ENCODE assay signal across 27 cellular contexts in genomic region chr5:72267685-72268084, GRCh38.
"Had no signal": no experiment of that assay in that cellular context is flagged by ENCODE, and none has a peak within 500 bp of the region (broad histone marks: within the 10 kb centered on the region; RNA-seq: fewer than 3 reads in every experiment).

No MANE protein-coding gene starts in this region.

- H3K36me3 ChIP-seq: ascending aorta, cardiac muscle cell, WERI-Rb-1 had no signal

- H3K9me3 ChIP-seq: ascending aorta had no signal

- DNase-seq: activated CD4-positive, alpha-beta T cell treated with anti-CD3 and anti-CD28 coated beads, Interleukin-2, amount 10 ng/mL, durations not matched to agents 7 days and 5 days; activated CD4-positive, alpha-beta T cell treated with anti-CD3 and anti-CD28 coated beads, Interleukin-2, amount 50 U/mL, for 48 hours; activated CD8-positive, alpha-beta T cell treated with anti-CD3 and anti-CD28 coated beads, Interleukin-2, amount 10 ng/mL, durations not matched to agents 7 days and 5 days; activated naive CD4-positive, alpha-beta T cell treated with anti-CD3 and anti-CD28 coated beads, Interleukin-2, amount 10 ng/mL, durations not matched to agents 7 days and 5 days; activated T-cell treated with anti-CD3 and anti-CD28 coated beads, Interleukin-2, amount 50 U/mL, for 24 hours; amygdala; MM.1S; MV-4-11; NCI-H1092; NCI-H1436 treated with DMSO at 0.1 percent for 48 hours; NCI-H1694 treated with DMSO at 0.1 percent for 48 hours; NCI-H2029; NCI-H2171; NCI-H510A; NCI-H526; NCI-H748 treated with DMSO at 0.1 percent for 48 hours; NK-92 treated with Interleukin-12 subunit alpha and Interleukin-12 subunit beta, amount 100 ng/mL, for 24 hours; PC-9; SIG-M5; T1000; WERI-Rb-1 had no signal

- H3K27ac ChIP-seq: ascending aorta, cardiac muscle cell, KMS-11, PC-9, RWPE1, WERI-Rb-1 had no signal

- H3K27me3 Mint-ChIP-seq: activated CD4-positive, alpha-beta T cell treated with anti-CD3 and anti-CD28 coated beads, Interleukin-2, amount 10 ng/mL, durations not matched to agents 7 days and 5 days; activated naive CD4-positive, alpha-beta T cell treated with anti-CD3 and anti-CD28 coated beads, Interleukin-2, amount 10 ng/mL, durations not matched to agents 7 days and 5 days; activated naive CD8-positive, alpha-beta T cell; activated T-cell treated with anti-CD3 and anti-CD28 coated beads, Interleukin-2, amount 50 U/mL, for 24 hours had no signal

- ATAC-seq: activated CD8-positive, alpha-beta T cell treated with anti-CD3 and anti-CD28 coated beads, Interleukin-2, amount 10 ng/mL, durations not matched to agents 7 days and 5 days; Right ventricle myocardium inferior had no signal

- H3K4me2 ChIP-seq: KMS-11, PC-9 had no signal

- H2AFZ ChIP-seq: PC-9 had no signal

- H3K9me3 Mint-ChIP-seq: activated CD4-positive, alpha-beta T cell treated with anti-CD3 and anti-CD28 coated beads, Interleukin-2, amount 10 ng/mL, durations not matched to agents 7 days and 5 days; activated naive CD4-positive, alpha-beta T cell treated with anti-CD3 and anti-CD28 coated beads, Interleukin-2, amount 10 ng/mL, durations not matched to agents 7 days and 5 days; activated T-cell treated with anti-CD3 and anti-CD28 coated beads, Interleukin-2, amount 50 U/mL, for 24 hours had no signal

- H3K4me1 Mint-ChIP-seq: activated CD4-positive, alpha-beta T cell treated with anti-CD3 and anti-CD28 coated beads, Interleukin-2, amount 10 ng/mL, durations not matched to agents 7 days and 5 days; activated naive CD4-positive, alpha-beta T cell treated with anti-CD3 and anti-CD28 coated beads, Interleukin-2, amount 10 ng/mL, durations not matched to agents 7 days and 5 days had no signal

- H3K27ac Mint-ChIP-seq: activated CD4-positive, alpha-beta T cell treated with anti-CD3 and anti-CD28 coated beads, Interleukin-2, amount 10 ng/mL, durations not matched to agents 7 days and 5 days; activated CD8-positive, alpha-beta T cell treated with anti-CD3 and anti-CD28 coated beads, Interleukin-2, amount 10 ng/mL, durations not matched to agents 7 days and 5 days; activated naive CD4-positive, alpha-beta T cell treated with anti-CD3 and anti-CD28 coated beads, Interleukin-2, amount 10 ng/mL, durations not matched to agents 7 days and 5 days; activated naive CD8-positive, alpha-beta T cell; activated T-cell treated with anti-CD3 and anti-CD28 coated beads, Interleukin-2, amount 50 U/mL, for 24 hours had no signal

- H3K9ac ChIP-seq: KMS-11 had no signal

- H3K4me3 ChIP-seq: ascending aorta, cardiac muscle cell, PC-9 had no signal

- H3K4me3 Mint-ChIP-seq: activated CD4-positive, alpha-beta T cell treated with anti-CD3 and anti-CD28 coated beads, Interleukin-2, amount 10 ng/mL, durations not matched to agents 7 days and 5 days; activated CD8-positive, alpha-beta T cell treated with anti-CD3 and anti-CD28 coated beads, Interleukin-2, amount 10 ng/mL, durations not matched to agents 7 days and 5 days; activated naive CD4-positive, alpha-beta T cell treated with anti-CD3 and anti-CD28 coated beads, Interleukin-2, amount 10 ng/mL, durations not matched to agents 7 days and 5 days; activated naive CD8-positive, alpha-beta T cell; activated T-cell treated with anti-CD3 and anti-CD28 coated beads, Interleukin-2, amount 50 U/mL, for 24 hours had no signal

- H3K27me3 ChIP-seq: ascending aorta, cardiac muscle cell had no signal
